In genomic region chr3:128372281-128372680, GRCh38 we compare ENCODE assay signal across 25 cellular contexts.
DNase-seq lines count a peak whose midpoint lies in the region; ATAC-seq, FAIRE-seq and TF ChIP-seq lines count a peak whose summit lies in the region.
"Had no signal": no experiment of that assay in that cellular context is flagged by ENCODE, and none has a peak within 500 bp of the region (broad histone marks: within the 10 kb centered on the region; RNA-seq: fewer than 3 reads in every experiment).

No MANE protein-coding gene starts in this region.

- no peak overlapping the region for H3K9ac ChIP-seq in SK-N-SH

- TF ChIP-seq CTCF in activated CD8-positive, alpha-beta T cell treated with anti-CD3 and anti-CD28 coated beads for 36 hours (IDR thresholded peaks at IDR 0.05): no peak
- no peak for TF ChIP-seq CTCF in SK-N-SH (IDR thresholded peaks at IDR 0.05)

- no peaks in the 10 kb centered on the region for H3K79me2 ChIP-seq in SK-N-SH (ENCODE audit: insufficient read depth)

- no peaks in the 10 kb centered on the region for H3K27me3 ChIP-seq in SK-N-SH (ENCODE audit: insufficient read depth)
- H3K27me3 ChIP-seq: neutrophil, stomach had no signal

- no peak for TF ChIP-seq EP300 in SK-N-SH (IDR thresholded peaks at IDR 0.05; ENCODE audit: borderline replicate concordance in 1 of 2, low read depth in 1 of 2, low read length in 1 of 2)

- CTCF ChIA-PET in activated CD8-positive, alpha-beta T cell treated with anti-CD3 and anti-CD28 coated beads for 36 hours (lab: Charles Lee): no interaction called here
- CTCF ChIA-PET in activated CD8-positive, alpha-beta T cell treated with anti-CD3 and anti-CD28 coated beads, Interleukin-2, amount 10 ng/mL, durations not matched to agents 7 days and 5 days (lab: Charles Lee): no interaction called here
- CTCF ChIA-PET in SK-N-SH (lab: Yijun Ruan, JAX): interaction anchor here (1.1 kb wide), 1 partner anchor 10 kb away, joined by 3 read pairs; no protein-coding TSS in a partner anchor

- no peak overlapping the region for H3K4me2 ChIP-seq in SK-N-SH
- H3K4me2 ChIP-seq: smooth muscle cell had no signal

- TF ChIP-seq RAD21 in SK-N-SH (IDR thresholded peaks at IDR 0.05; ENCODE audit: low read length): no peak

- H3K9me2 ChIP-seq in SK-N-SH: no peaks in the 10 kb centered on the region

- peak; percentile 70 for ATAC-seq in activated CD8-positive, alpha-beta T cell treated with anti-CD3 and anti-CD28 coated beads for 36 hours
- no peak for ATAC-seq in activated CD8-positive, alpha-beta T cell treated with anti-CD3 and anti-CD28 coated beads, Interleukin-2, amount 10 ng/mL, durations not matched to agents 7 days and 5 days
- peak; percentile 42 for ATAC-seq in HG03439 (IDR thresholded peaks at IDR 0.05; ENCODE audit: unreplicated experiment)
- no peak for ATAC-seq in stimulated activated memory B cell treated with anti-CD40 and anti-IgM and Interleukin-4, amounts not matched to agents 10 μg/mL and 1 μg/mL and 100 μg/mL, for 72 hours

- no peak overlapping the region for H3K4me3 ChIP-seq in SK-N-SH (ENCODE audit: low read depth in 2 of 2, low read length in 1 of 2)
- H3K4me3 ChIP-seq: smooth muscle cell, stomach had no signal

- no peaks in the 10 kb centered on the region for H3F3A ChIP-seq in SK-N-SH (replicated peaks; ENCODE audit: insufficient read depth)

- H3K9me3 Mint-ChIP-seq in activated CD8-positive, alpha-beta T cell treated with anti-CD3 and anti-CD28 coated beads for 36 hours: no peaks in the 10 kb centered on the region
- H3K9me3 Mint-ChIP-seq in activated CD8-positive, alpha-beta T cell treated with anti-CD3 and anti-CD28 coated beads, Interleukin-2, amount 10 ng/mL, durations not matched to agents 7 days and 5 days (ENCODE audit: insufficient read depth): no peaks in the 10 kb centered on the region
- no peaks in the 10 kb centered on the region for H3K9me3 Mint-ChIP-seq in stimulated activated memory B cell treated with anti-CD40 and anti-IgM and Interleukin-4, amounts not matched to agents 10 μg/mL and 1 μg/mL and 100 μg/mL, for 72 hours
- H3K9me3 Mint-ChIP-seq: activated naive CD4-positive, alpha-beta T cell treated with anti-CD3 and anti-CD28 coated beads, Interleukin-2, amount 50 U/mL, for 24 hours; IgD-negative memory B cell; T-helper 1 cell treated with Interleukin-12 subunit alpha and Interleukin-12 subunit beta and Interleukin-4 antibody, amounts not matched to agents 30 μg/mL and 1 μg/mL, for 36 hours; type B pancreatic cell had no signal

- 100% methylated on average over 3 of the region's 5 CpGs for WGBS in SK-N-SH (ENCODE audit: low lambda C conversion rate)

- H3K27me3 Mint-ChIP-seq in activated CD8-positive, alpha-beta T cell treated with anti-CD3 and anti-CD28 coated beads for 36 hours: no peaks in the 10 kb centered on the region
- H3K27me3 Mint-ChIP-seq in activated CD8-positive, alpha-beta T cell treated with anti-CD3 and anti-CD28 coated beads, Interleukin-2, amount 10 ng/mL, durations not matched to agents 7 days and 5 days (ENCODE audit: low read depth): no peaks in the 10 kb centered on the region
- no peaks in the 10 kb centered on the region for H3K27me3 Mint-ChIP-seq in stimulated activated memory B cell treated with anti-CD40 and anti-IgM and Interleukin-4, amounts not matched to agents 10 μg/mL and 1 μg/mL and 100 μg/mL, for 72 hours
- H3K27me3 Mint-ChIP-seq: activated naive CD4-positive, alpha-beta T cell treated with anti-CD3 and anti-CD28 coated beads, Interleukin-2, amount 50 U/mL, for 24 hours; IgD-negative memory B cell; type B pancreatic cell had no signal

- peak; percentile 56 for FAIRE-seq in GM18507 (lab: Jason Lieb, UNC)
- FAIRE-seq: A204.1, astrocyte, endothelial cell of umbilical vein, RCC 7860 had no signal

- no peaks in the 10 kb centered on the region for H3K9me3 ChIP-seq in SK-N-SH
- H3K9me3 ChIP-seq: neutrophil, stomach had no signal

- POLR2A ChIA-PET in activated CD8-positive, alpha-beta T cell treated with anti-CD3 and anti-CD28 coated beads for 36 hours (lab: Charles Lee): no interaction called here
- POLR2A ChIA-PET in activated CD8-positive, alpha-beta T cell treated with anti-CD3 and anti-CD28 coated beads, Interleukin-2, amount 10 ng/mL, durations not matched to agents 7 days and 5 days (lab: Charles Lee): no interaction called here
- POLR2A ChIA-PET in SK-N-SH (lab: Yijun Ruan, JAX): no interaction called here

- H2AFZ ChIP-seq in SK-N-SH (ENCODE audit: low read depth): no peak overlapping the region

- H3K36me3 Mint-ChIP-seq in activated CD8-positive, alpha-beta T cell treated with anti-CD3 and anti-CD28 coated beads for 36 hours (ENCODE audit: low read depth): peaks cover 5% of the 10 kb centered on the region
- H3K36me3 Mint-ChIP-seq in activated CD8-positive, alpha-beta T cell treated with anti-CD3 and anti-CD28 coated beads, Interleukin-2, amount 10 ng/mL, durations not matched to agents 7 days and 5 days (ENCODE audit: low read depth): no peaks in the 10 kb centered on the region
- H3K36me3 Mint-ChIP-seq in stimulated activated memory B cell treated with anti-CD40 and anti-IgM and Interleukin-4, amounts not matched to agents 10 μg/mL and 1 μg/mL and 100 μg/mL, for 72 hours: peaks cover 12% of the 10 kb centered on the region

- peaks cover 0 to 29% of the 10 kb centered on the region in 2 experiments; a peak in 1 of 4 replicates for H3K4me1 ChIP-seq in SK-N-SH (ENCODE audit: control insufficient read depth in 1 of 2, insufficient read depth in 2 of 2, low read depth in 1 of 2, low read length in 1 of 2)

- peaks cover 5% of the 10 kb centered on the region for H3K4me1 Mint-ChIP-seq in activated CD8-positive, alpha-beta T cell treated with anti-CD3 and anti-CD28 coated beads for 36 hours (ENCODE audit: low read depth)
- peaks cover 3% of the 10 kb centered on the region for H3K4me1 Mint-ChIP-seq in activated CD8-positive, alpha-beta T cell treated with anti-CD3 and anti-CD28 coated beads, Interleukin-2, amount 10 ng/mL, durations not matched to agents 7 days and 5 days (ENCODE audit: low read depth)
- peaks cover 67% of the 10 kb centered on the region for H3K4me1 Mint-ChIP-seq in stimulated activated memory B cell treated with anti-CD40 and anti-IgM and Interleukin-4, amounts not matched to agents 10 μg/mL and 1 μg/mL and 100 μg/mL, for 72 hours
- H3K4me1 Mint-ChIP-seq: activated naive CD4-positive, alpha-beta T cell treated with anti-CD3 and anti-CD28 coated beads, Interleukin-2, amount 50 U/mL, for 24 hours had no signal

- H3K27ac Mint-ChIP-seq in activated CD8-positive, alpha-beta T cell treated with anti-CD3 and anti-CD28 coated beads for 36 hours: no peak overlapping the region
- no peak overlapping the region for H3K27ac Mint-ChIP-seq in activated CD8-positive, alpha-beta T cell treated with anti-CD3 and anti-CD28 coated beads, Interleukin-2, amount 10 ng/mL, durations not matched to agents 7 days and 5 days
- H3K27ac Mint-ChIP-seq in stimulated activated memory B cell treated with anti-CD40 and anti-IgM and Interleukin-4, amounts not matched to agents 10 μg/mL and 1 μg/mL and 100 μg/mL, for 72 hours: peak overlapping the region; percentile 17
- H3K27ac Mint-ChIP-seq: activated naive CD4-positive, alpha-beta T cell treated with anti-CD3 and anti-CD28 coated beads, Interleukin-2, amount 50 U/mL, for 24 hours; T-helper 1 cell treated with Interleukin-12 subunit alpha and Interleukin-12 subunit beta and Interleukin-4 antibody, amounts not matched to agents 30 μg/mL and 1 μg/mL, for 36 hours; type B pancreatic cell had no signal

- H4K20me1 ChIP-seq in SK-N-SH (ENCODE audit: insufficient read depth): no peaks in the 10 kb centered on the region

- peak; percentile 26 for DNase-seq in activated CD8-positive, alpha-beta T cell treated with anti-CD3 and anti-CD28 coated beads for 36 hours
- no peak for DNase-seq in activated CD8-positive, alpha-beta T cell treated with anti-CD3 and anti-CD28 coated beads, Interleukin-2, amount 10 ng/mL, durations not matched to agents 7 days and 5 days
- DNase-seq in GM18507 (ENCODE audit: extremely low spot score, insufficient read length, low read depth) (no peak), cerebellar nuclear complex (lab: John Stamatoyannopoulos, UW) (no peak), NCI-H1105 (lab: John Stamatoyannopoulos, UW) (no peak), SK-N-SH (no peak)
- DNase-seq: activated CD4-positive, alpha-beta T cell treated with anti-CD3 and anti-CD28 coated beads, Interleukin-2, amount 50 U/mL, for 4 hours; activated T-cell treated with anti-CD3 and anti-CD28 coated beads for 4 hours; central memory CD4-positive, alpha-beta T cell; glutamatergic neuron; NCI-H510A; NK-92 treated with Interleukin-12 subunit alpha and Interleukin-12 subunit beta, amount 100 ng/mL, for 24 hours; stomach had no signal

- H3K36me3 ChIP-seq in SK-N-SH (replicated peaks in 1 of 2; ENCODE audit: control insufficient read depth in 1 of 2, insufficient read depth in 2 of 2, low read length in 1 of 2): no peaks in the 10 kb centered on the region
- H3K36me3 ChIP-seq: neutrophil had no signal

- no peak overlapping the region for H3K4me3 Mint-ChIP-seq in activated CD8-positive, alpha-beta T cell treated with anti-CD3 and anti-CD28 coated beads for 36 hours
- H3K4me3 Mint-ChIP-seq in activated CD8-positive, alpha-beta T cell treated with anti-CD3 and anti-CD28 coated beads, Interleukin-2, amount 10 ng/mL, durations not matched to agents 7 days and 5 days: no peak overlapping the region
- H3K4me3 Mint-ChIP-seq in stimulated activated memory B cell treated with anti-CD40 and anti-IgM and Interleukin-4, amounts not matched to agents 10 μg/mL and 1 μg/mL and 100 μg/mL, for 72 hours: no peak overlapping the region
- H3K4me3 Mint-ChIP-seq: activated naive CD4-positive, alpha-beta T cell treated with anti-CD3 and anti-CD28 coated beads, Interleukin-2, amount 50 U/mL, for 24 hours; IgD-negative memory B cell; T-helper 1 cell treated with Interleukin-12 subunit alpha and Interleukin-12 subunit beta and Interleukin-4 antibody, amounts not matched to agents 30 μg/mL and 1 μg/mL, for 36 hours; type B pancreatic cell had no signal

- intact Hi-C loops in activated CD8-positive, alpha-beta T cell treated with anti-CD3 and anti-CD28 coated beads for 36 hours (cut with micrococcal nuclease): no loop called here

- no peak overlapping the region; a peak in 1 of 4 replicates for H3K27ac ChIP-seq in SK-N-SH (ENCODE audit: low read depth in 2 of 2, low read length in 1 of 2)
- H3K27ac ChIP-seq: neutrophil, stomach had no signal

TF ChIP-seq in SK-N-SH, 30 proteins besides CTCF, POLR2A, EP300 and RAD21:
- TF ChIP-seq JUND (IDR thresholded peaks at IDR 0.05) (no peak), NFIC (IDR thresholded peaks at IDR 0.05; ENCODE audit: borderline replicate concordance) (no peak)
TF ChIP-seq in SK-N-SH: peak in this region for 0.

Comparison
In these comparisons a context has a peak if more than half of its experiments do, and no peak if none do; other contexts are left out.
1. ATAC-seq: peak in activated CD8-positive, alpha-beta T cell treated with anti-CD3 and anti-CD28 coated beads for 36 hours (single experiment) and HG03439 (single experiment); none in activated CD8-positive, alpha-beta T cell treated with anti-CD3 and anti-CD28 coated beads, Interleukin-2, amount 10 ng/mL, durations not matched to agents 7 days and 5 days (single experiment) and stimulated activated memory B cell treated with anti-CD40 and anti-IgM and Interleukin-4, amounts not matched to agents 10 μg/mL and 1 μg/mL and 100 μg/mL, for 72 hours (single experiment).